Comparison of ENCODE assay signal across 1 cellular context in genomic region chr16:4207229-4207628, GRCh38.
TF ChIP-seq lines count a peak whose summit lies in the region.

No MANE protein-coding gene starts in this region.

TF ChIP-seq in HepG2, 621 proteins besides CTCF, POLR2A, EP300 and RAD21:
- TF ChIP-seq ZNF605 (CRISPR knock-in tag; IDR thresholded peaks at IDR 0.05) (no peak), ZNF614 (CRISPR knock-in tag; IDR thresholded peaks at IDR 0.05; ENCODE audit: borderline replicate concordance) (no peak), GLMP (CRISPR knock-in tag; IDR thresholded peaks at IDR 0.05; ENCODE audit: borderline replicate concordance) (no peak), ZNF567 (CRISPR knock-in tag; IDR thresholded peaks at IDR 0.05; ENCODE audit: borderline replicate concordance) (no peak), ZNF180 (CRISPR knock-in tag; IDR thresholded peaks at IDR 0.05; ENCODE audit: borderline replicate concordance, low read depth) (no peak), PRDM15 (CRISPR knock-in tag; IDR thresholded peaks at IDR 0.05) (no peak), PAWR (CRISPR knock-in tag; IDR thresholded peaks at IDR 0.05; ENCODE audit: borderline replicate concordance) (no peak)
